11 cellular contexts compared by ENCODE assay signal in genomic region chr15:76196949-76197315, GRCh38.
DNase-seq lines count a peak whose midpoint lies in the region; ATAC-seq and TF ChIP-seq lines count a peak whose summit lies in the region.
"Had no signal": no experiment of that assay in that cellular context is flagged by ENCODE, and none has a peak within 500 bp of the region (broad histone marks: within the 10 kb centered on the region; RNA-seq: fewer than 3 reads in every experiment).

No MANE protein-coding gene starts in this region.

- H3K4me1 ChIP-seq in body of pancreas: peaks cover 17% of the 10 kb centered on the region
- peaks cover 51 to 58% of the 10 kb centered on the region in 2 donors for H3K4me1 ChIP-seq in gastrocnemius medialis
- H3K4me1 ChIP-seq: parathyroid adenoma had no signal

- CTCF ChIA-PET in GM10248 (lab: Yijun Ruan, JAX): interaction anchor here (1.0 to 3.7 kb wide), 4 partner anchors 9 to 17 kb away, joined by 3 to 20 read pairs (median 3); no protein-coding TSS in a partner anchor

- H3K36me3 ChIP-seq in body of pancreas (replicated peaks in 1 of 2; ENCODE audit: insufficient read depth in 1 of 2, low read depth in 2 of 2) (no peaks in the 10 kb centered on the region), gastrocnemius medialis (no peaks in the 10 kb centered on the region)

- POLR2A ChIA-PET in GM10248 (lab: Yijun Ruan, JAX): no interaction called here

- in situ Hi-C loops in gastrocnemius medialis (cut with MboI; ENCODE audit: low sequenced_read_pairs in 4 of 4): loop anchor here (10.0 to 25.0 kb wide), 3 partner anchors 118 to 140 kb away; partner anchors contain the start of genes ISL2 (in 3 of the 4) and ETFA (in 1 of the 4)

- H3K27ac ChIP-seq in HL-60 (replicated peaks): peak overlapping the region; percentile 16
- peak overlapping the region; percentile 14 to 69 (median 51) for H3K27ac ChIP-seq in body of pancreas
- peak overlapping the region; percentile 93 to 96 (median 94) for H3K27ac ChIP-seq in gastrocnemius medialis
- H3K27ac ChIP-seq: parathyroid adenoma had no signal

- intact Hi-C loops in body of pancreas (cut with DNase I) (loop anchor here (5.0 kb wide), 1 partner anchor 135 kb away; no protein-coding TSS in a partner anchor), gastrocnemius medialis (cut with DNase I; ENCODE audit: low total_unique reads) (loop anchor here (2.0 kb wide), 3 partner anchors 14 to 116 kb away; no protein-coding TSS in a partner anchor)

- TF ChIP-seq POLR2A in body of pancreas (IDR thresholded peaks at IDR 0.05) (no peak), gastrocnemius medialis (IDR thresholded peaks at IDR 0.05) (no peak)

- no peaks in the 10 kb centered on the region for H3K9me3 ChIP-seq in body of pancreas
- no peaks in the 10 kb centered on the region for H3K9me3 ChIP-seq in gastrocnemius medialis

- WGBS in body of pancreas, 2 donors: 49 to 66% methylated on average over 8 to 10 of the region's 10 CpGs

- TF ChIP-seq CTCF in HL-60 (IDR thresholded peaks at IDR 0.05; ENCODE audit: insufficient read depth, low read length): no peak
- TF ChIP-seq CTCF in body of pancreas (IDR thresholded peaks at IDR 0.05): no peak
- no peak for TF ChIP-seq CTCF in gastrocnemius medialis (IDR thresholded peaks at IDR 0.05 in 4 of 5, conservative IDR thresholded peaks at IDR 0.05 in 1 of 5)
- TF ChIP-seq CTCF in GM10248 (IDR thresholded peaks at IDR 0.05; ENCODE audit: control extremely low read depth, extremely low read depth, low read depth, missing control alignments): no peak

- no peak overlapping the region for H3K4me3 ChIP-seq in HL-60 (replicated peaks; ENCODE audit: insufficient read depth, low read length)
- no peak overlapping the region for H3K4me3 ChIP-seq in body of pancreas
- H3K4me3 ChIP-seq in gastrocnemius medialis: no peak overlapping the region

- H3K27me3 ChIP-seq in HL-60 (ENCODE audit: insufficient read depth, poor library complexity, severe bottlenecking): no peaks in the 10 kb centered on the region
- H3K27me3 ChIP-seq in body of pancreas: no peaks in the 10 kb centered on the region
- H3K27me3 ChIP-seq in gastrocnemius medialis: no peaks in the 10 kb centered on the region

- no peak for ATAC-seq in body of pancreas
- ATAC-seq in gastrocnemius medialis: peak in 1 of 2 donors; percentile 19
- no peak for ATAC-seq in GM18861 (IDR thresholded peaks at IDR 0.05; ENCODE audit: unreplicated experiment)
- ATAC-seq in HG03442 (IDR thresholded peaks at IDR 0.05; ENCODE audit: unreplicated experiment): no peak

- no peak for DNase-seq in HL-60 (ENCODE audit: low read depth in 1 of 2, low spot score in 1 of 2)
- peak in 2 of 4 donors; percentile 43 to 53 for DNase-seq in body of pancreas
- peak in 40 of 51 donors; percentile 16 to 83 (median 42) for DNase-seq in hypothalamus (lab: John Stamatoyannopoulos, UW)
- peak in 1 of 2 donors; percentile 65 for DNase-seq in gastrocnemius medialis
- DNase-seq in ecto neural progenitor cell (ENCODE audit: low spot score): no peak
- no peak for DNase-seq in GM10248 (ENCODE audit: extremely low spot score)
- DNase-seq: central memory CD4-positive, alpha-beta T cell; NCI-H1048 had no signal

Comparison
In these comparisons a context has a peak if more than half of its experiments do, and no peak if none do; other contexts are left out.
1. DNase-seq: peak in hypothalamus (40 of 51); none in HL-60 (0 of 2), ecto neural progenitor cell (single experiment) and GM10248 (single experiment).
2. H3K27ac ChIP-seq: peak in every context shown above with its lines; median percentile 94 in gastrocnemius medialis; 51 in body of pancreas; 16 in HL-60.